ENCODE assay signal across 10 cellular contexts in the genomic region with DNA sequence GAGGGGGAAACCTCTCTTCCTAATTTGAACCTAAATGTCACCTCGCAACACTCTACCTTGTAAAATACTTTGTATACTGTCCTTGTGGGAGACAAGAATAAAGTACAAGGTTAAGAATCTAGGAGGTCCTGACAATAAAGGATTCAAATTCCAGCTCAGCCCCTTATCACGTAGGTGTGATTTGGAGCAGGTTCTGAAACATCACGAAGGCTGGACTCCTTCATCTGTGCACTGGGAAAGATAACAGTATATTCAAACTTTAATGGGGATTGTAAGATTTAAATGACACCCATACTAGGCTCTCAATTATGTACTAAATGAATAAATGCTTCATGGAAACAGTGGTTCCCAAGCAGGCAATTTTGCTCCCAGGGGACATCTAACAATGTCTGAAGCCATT. TPM values are rescaled to one million over a fixed set of nuclear protein-coding genes. Genes with fewer than 3 reads are reported as not detected.
DNase-seq lines count a peak whose midpoint lies in the region; ATAC-seq, FAIRE-seq and TF ChIP-seq lines count a peak whose summit lies in the region.
"Had no signal": no experiment of that assay in that cellular context is flagged by ENCODE, and none has a peak within 500 bp of the region (broad histone marks: within the 10 kb centered on the region; RNA-seq: fewer than 3 reads in every experiment).

No MANE protein-coding gene starts in this region.

- TF ChIP-seq POLR2A in HepG2 (IDR thresholded peaks at IDR 0.05; ENCODE audit: insufficient read depth in 1 of 2, low read depth in 2 of 2, low read length in 2 of 2) = no peak

- no peak for TF ChIP-seq RAD21 in HepG2 (CRISPR knock-in tag; IDR thresholded peaks at IDR 0.05)

- in situ Hi-C loops in HepG2 (cut with HindIII; ENCODE audit: extremely low pct_ligation_motif_present, low pct_unique_long_range_greater_than_20kb) = no loop called here

- H3K36me3 ChIP-seq in HepG2 (replicated peaks in 1 of 2; ENCODE audit: control insufficient read depth in 1 of 2, insufficient read depth in 2 of 2, low read length in 2 of 2) = peaks cover 9 to 25% of the 10 kb centered on the region in 2 experiments
- H3K36me3 ChIP-seq in thymus (ENCODE audit: control insufficient read depth, insufficient read depth) = peaks cover 11% of the 10 kb centered on the region

- WGBS in HepG2 (ENCODE audit: low lambda C conversion rate) = 43% methylated on average over 3 of the region's 3 CpGs
- WGBS in thymus = 91% methylated on average over 3 of the region's 3 CpGs

- no peak for ATAC-seq in activated T-helper 17 cell treated with anti-CD3 and anti-CD28 coated beads, Interleukin-2, amount 50 U/mL, for 72 hours (replicated peaks)
- ATAC-seq in HepG2 (no peak), GM21390 (IDR thresholded peaks at IDR 0.05; ENCODE audit: unreplicated experiment) (no peak)

- no peak overlapping the region for H3K27ac Mint-ChIP-seq in activated T-cell treated with anti-CD3 and anti-CD28 coated beads, Interleukin-2, amount 50 U/mL, for 24 hours
- H3K27ac Mint-ChIP-seq in activated T-helper 17 cell treated with anti-CD3 and anti-CD28 coated beads, Interleukin-2, amount 50 U/mL, for 72 hours = peak overlapping the region; percentile 92

- no peak for TF ChIP-seq EP300 in HepG2 (IDR thresholded peaks at IDR 0.05; ENCODE audit: low read depth in 2 of 2, low read length in 2 of 2)
- no peak for TF ChIP-seq EP300 in HepG2 (CRISPR knock-in tag; IDR thresholded peaks at IDR 0.05; ENCODE audit: borderline replicate concordance)

- intact Hi-C loops in HepG2 (cut with micrococcal nuclease; ENCODE audit: unreplicated experiment) = loop anchor here (5.0 to 10.0 kb wide), 3 partner anchors 72 to 174 kb away; a partner anchor contains a TSS

- H3K79me2 ChIP-seq in HepG2 (ENCODE audit: insufficient read depth, low read length) = peaks cover 67% of the 10 kb centered on the region

- H4K20me1 ChIP-seq in HepG2 (ENCODE audit: insufficient read depth, low read length) = peaks cover 42% of the 10 kb centered on the region

- H3K4me3 ChIP-seq in HepG2 (replicated peaks in 1 of 3; ENCODE audit: insufficient read depth in 1 of 3, low read depth in 2 of 3, low read length in 3 of 3) (peak overlapping the region; percentile 75 to 98 (median 97)), thymus (ENCODE audit: low read length) (peak overlapping the region; percentile 12)

- DNase-seq in activated T-cell treated with anti-CD3 and anti-CD28 coated beads, Interleukin-2, amount 50 U/mL, for 24 hours = no peak
- DNase-seq in activated T-cell treated with anti-CD3 and anti-CD28 coated beads for 4 hours (no peak), HepG2 (ENCODE audit: low spot score) (no peak), superior temporal gyrus (ENCODE audit: extremely low spot score) (no peak), A172 (ENCODE audit: low spot score) (no peak)
- DNase-seq: cerebellar nuclear complex, trophoblast cell had no signal

- peak overlapping the region; percentile 2 for H3K27ac ChIP-seq in HepG2 (ENCODE audit: extremely low read length, insufficient read depth, low read length)
- H3K27ac ChIP-seq in thymus (ENCODE audit: low read depth) = no peak overlapping the region

- H3K4me2 ChIP-seq in HepG2 (ENCODE audit: low read depth, low read length) = peak overlapping the region; percentile 89

- CTCF ChIA-PET in HepG2 (lab: Yijun Ruan, JAX; ENCODE audit: low intra/inter-chr PET ratio, low total read pairs) = no interaction called here

- peak overlapping the region; percentile 92 for H3K4me3 Mint-ChIP-seq in activated T-cell treated with anti-CD3 and anti-CD28 coated beads, Interleukin-2, amount 50 U/mL, for 24 hours
- H3K4me3 Mint-ChIP-seq in activated T-helper 17 cell treated with anti-CD3 and anti-CD28 coated beads, Interleukin-2, amount 50 U/mL, for 72 hours = peak overlapping the region; percentile 96

- TF ChIP-seq CTCF in HepG2 (CRISPR knock-in tag; IDR thresholded peaks at IDR 0.05) = no peak

- no peaks in the 10 kb centered on the region for H3K9me3 Mint-ChIP-seq in activated T-cell treated with anti-CD3 and anti-CD28 coated beads, Interleukin-2, amount 50 U/mL, for 24 hours
- no peaks in the 10 kb centered on the region for H3K9me3 Mint-ChIP-seq in activated T-helper 17 cell treated with anti-CD3 and anti-CD28 coated beads, Interleukin-2, amount 50 U/mL, for 72 hours

- H3K9me3 ChIP-seq in HepG2 (ENCODE audit: low read length) = no peaks in the 10 kb centered on the region
- no peaks in the 10 kb centered on the region for H3K9me3 ChIP-seq in thymus (ENCODE audit: control insufficient read depth)

- H2AFZ ChIP-seq in HepG2 (ENCODE audit: low read length) = no peak overlapping the region

- no peak for FAIRE-seq in HepG2 (lab: Jason Lieb, UNC)

- H3K4me1 ChIP-seq in HepG2 (ENCODE audit: insufficient read depth, low read length) = peaks cover 82% of the 10 kb centered on the region
- peaks cover 20% of the 10 kb centered on the region for H3K4me1 ChIP-seq in thymus (ENCODE audit: control insufficient read depth, insufficient read depth, low read length)

- no peaks in the 10 kb centered on the region; a peak in 1 of 5 replicates for H3K27me3 ChIP-seq in HepG2 (ENCODE audit: control insufficient read depth in 1 of 2, insufficient read depth in 2 of 2, low read length in 2 of 2)
- no peaks in the 10 kb centered on the region for H3K27me3 ChIP-seq in thymus (ENCODE audit: control insufficient read depth, insufficient read depth)

- POLR2A ChIA-PET in HepG2 (lab: Yijun Ruan, JAX) = interaction anchor here (1.4 to 4.8 kb wide), 3 partner anchors 8 to 57 kb away, joined by 3 to 207 read pairs (median 74); a partner anchor contains a TSS

- peaks cover 62% of the 10 kb centered on the region for H3K4me1 Mint-ChIP-seq in activated T-cell treated with anti-CD3 and anti-CD28 coated beads, Interleukin-2, amount 50 U/mL, for 24 hours (ENCODE audit: low read depth)
- H3K4me1 Mint-ChIP-seq in activated T-helper 17 cell treated with anti-CD3 and anti-CD28 coated beads, Interleukin-2, amount 50 U/mL, for 72 hours = peaks cover 35% of the 10 kb centered on the region

- H3K36me3 Mint-ChIP-seq in activated T-cell treated with anti-CD3 and anti-CD28 coated beads, Interleukin-2, amount 50 U/mL, for 24 hours (ENCODE audit: low read depth) = peaks cover 64% of the 10 kb centered on the region
- peaks cover 62% of the 10 kb centered on the region for H3K36me3 Mint-ChIP-seq in activated T-helper 17 cell treated with anti-CD3 and anti-CD28 coated beads, Interleukin-2, amount 50 U/mL, for 72 hours (ENCODE audit: low read depth)

- H3K9ac ChIP-seq in HepG2 (ENCODE audit: insufficient read depth, low read depth, low read length) = peak overlapping the region; percentile 99; the same call in 1 of the 2 replicates

- BruUV-seq in HepG2 (replicated peaks; lab: Mats Ljungman, UMichigan) = no TSS peak

- no peaks in the 10 kb centered on the region for H3K27me3 Mint-ChIP-seq in activated T-cell treated with anti-CD3 and anti-CD28 coated beads, Interleukin-2, amount 50 U/mL, for 24 hours
- no peaks in the 10 kb centered on the region for H3K27me3 Mint-ChIP-seq in activated T-helper 17 cell treated with anti-CD3 and anti-CD28 coated beads, Interleukin-2, amount 50 U/mL, for 72 hours

RNA-seq across cellular contexts. Expression of a gene that starts 2.1 kb away (rescaled TPM):
- 10 to 100 TPM; 33.8 to 38.6 TPM for total RNA-seq in activated T-helper 17 cell treated with anti-CD3 and anti-CD28 coated beads, Interleukin-2, amount 50 U/mL, for 72 hours
- total RNA-seq in HepG2 (2016; rRNA removed; fragmentation: Illumina TruSeq; extraction: Trizol) = 46.4 and 74.9 TPM in 2 replicates
- total RNA-seq in HepG2 (2016; cell fraction: cytosol; rRNA removed; fragmentation: Illumina TruSeq; extraction: Trizol; ENCODE audit: low read depth) = 35.1 and 37.4 TPM in 2 replicates
- total RNA-seq in HepG2 (2016; cell fraction: insoluble cytoplasmic fraction; rRNA removed; fragmentation: Illumina TruSeq; extraction: Trizol) = 41.1 and 74.2 TPM in 2 replicates
- total RNA-seq in HepG2 (2016; cell fraction: membrane; rRNA removed; fragmentation: Illumina TruSeq; extraction: Trizol) = 66.4 and 69.7 TPM in 2 replicates
- 67.8 and 74.4 TPM in 2 replicates for total RNA-seq in HepG2 (2016; cell fraction: nucleus; rRNA removed; fragmentation: Illumina TruSeq; extraction: Trizol)
- 123 and 124 TPM in 2 replicates for polyA plus RNA-seq in HepG2 (2011; rRNA removed)
- polyA plus RNA-seq in HepG2 (2011; cell fraction: cytosol; rRNA removed) = 124 and 127 TPM in 2 replicates
- polyA plus RNA-seq in HepG2 (2011; cell fraction: nucleus; rRNA removed) = 90.0 and 92.7 TPM in 2 replicates
- 52.3 and 58.7 TPM in 2 replicates for polyA plus RNA-seq in HepG2 (2012)
- 27.8 and 29.0 TPM in 2 replicates for polyA plus RNA-seq in HepG2 (2016; cell fraction: cytosol; fragmentation: Illumina TruSeq; extraction: Trizol; ENCODE audit: low read depth)
- polyA plus RNA-seq in HepG2 (2016; cell fraction: insoluble cytoplasmic fraction; fragmentation: Illumina TruSeq; extraction: Trizol; ENCODE audit: low read depth) = 50.3 and 56.6 TPM in 2 replicates
- polyA plus RNA-seq in HepG2 (2016; cell fraction: membrane; fragmentation: Illumina TruSeq; extraction: Trizol; ENCODE audit: low read depth) = 51.9 and 62.9 TPM in 2 replicates
- polyA plus RNA-seq in HepG2 (2016; cell fraction: nucleus; fragmentation: Illumina TruSeq; extraction: Trizol; ENCODE audit: insufficient read depth, low read depth) = 110 TPM in 2 replicates
- 53.2 and 119 TPM in 2 replicates for polyA minus RNA-seq in HepG2 (2011; rRNA and poly(A)+ RNA removed; ENCODE audit: low replicate concordance)
- polyA minus RNA-seq in HepG2 (2011; cell fraction: cytosol; rRNA and poly(A)+ RNA removed) = 62.7 TPM in 2 replicates
- 73.1 and 73.3 TPM in 2 replicates for polyA minus RNA-seq in HepG2 (2011; cell fraction: nucleus; rRNA and poly(A)+ RNA removed)
- 46.4 TPM for polyA plus RNA-seq in thymus
- 33.8 and 35.9 TPM in 2 replicates for total RNA-seq in A172 (2014; rRNA removed; shearing (Covaris generic))

RNA-seq across cellular contexts. Expression of a gene that starts 56.5 kb away (rescaled TPM):
- 100 to 1,000 TPM in 1 of 2 donors, 10 to 100 TPM in 1; 67.6 to 144 TPM for total RNA-seq in activated T-helper 17 cell treated with anti-CD3 and anti-CD28 coated beads, Interleukin-2, amount 50 U/mL, for 72 hours
- 29.2 and 51.5 TPM in 2 replicates for total RNA-seq in HepG2 (2016; rRNA removed; fragmentation: Illumina TruSeq; extraction: Trizol)
- 36.4 and 39.0 TPM in 2 replicates for total RNA-seq in HepG2 (2016; cell fraction: cytosol; rRNA removed; fragmentation: Illumina TruSeq; extraction: Trizol; ENCODE audit: low read depth)
- total RNA-seq in HepG2 (2016; cell fraction: insoluble cytoplasmic fraction; rRNA removed; fragmentation: Illumina TruSeq; extraction: Trizol) = 27.9 and 45.5 TPM in 2 replicates
- total RNA-seq in HepG2 (2016; cell fraction: membrane; rRNA removed; fragmentation: Illumina TruSeq; extraction: Trizol) = 21.9 and 22.1 TPM in 2 replicates
- total RNA-seq in HepG2 (2016; cell fraction: nucleus; rRNA removed; fragmentation: Illumina TruSeq; extraction: Trizol) = 62.9 and 69.9 TPM in 2 replicates
- 28.4 and 36.8 TPM in 2 replicates for polyA plus RNA-seq in HepG2 (2011; rRNA removed)
- polyA plus RNA-seq in HepG2 (2011; cell fraction: cytosol; rRNA removed) = 17.3 and 26.0 TPM in 2 replicates
- polyA plus RNA-seq in HepG2 (2011; cell fraction: nucleus; rRNA removed) = 65.4 and 82.1 TPM in 2 replicates
- polyA plus RNA-seq in HepG2 (2012) = 38.8 and 45.6 TPM in 2 replicates
- polyA plus RNA-seq in HepG2 (2016; cell fraction: cytosol; fragmentation: Illumina TruSeq; extraction: Trizol; ENCODE audit: low read depth) = 7.0 and 7.9 TPM in 2 replicates
- polyA plus RNA-seq in HepG2 (2016; cell fraction: insoluble cytoplasmic fraction; fragmentation: Illumina TruSeq; extraction: Trizol; ENCODE audit: low read depth) = 53.0 and 59.0 TPM in 2 replicates
- polyA plus RNA-seq in HepG2 (2016; cell fraction: membrane; fragmentation: Illumina TruSeq; extraction: Trizol; ENCODE audit: low read depth) = 12.7 and 13.1 TPM in 2 replicates
- 118 and 123 TPM in 2 replicates for polyA plus RNA-seq in HepG2 (2016; cell fraction: nucleus; fragmentation: Illumina TruSeq; extraction: Trizol; ENCODE audit: insufficient read depth, low read depth)
- polyA minus RNA-seq in HepG2 (2011; rRNA and poly(A)+ RNA removed; ENCODE audit: low replicate concordance) = 15.6 and 21.1 TPM in 2 replicates
- 19.2 and 27.3 TPM in 2 replicates for polyA minus RNA-seq in HepG2 (2011; cell fraction: cytosol; rRNA and poly(A)+ RNA removed)
- 93.7 and 101 TPM in 2 replicates for polyA minus RNA-seq in HepG2 (2011; cell fraction: nucleus; rRNA and poly(A)+ RNA removed)
- polyA plus RNA-seq in thymus = 69.4 TPM
- 32.0 and 73.5 TPM in 2 replicates for total RNA-seq in A172 (2014; rRNA removed; shearing (Covaris generic))
